14 cellular contexts compared by ENCODE assay signal in the genomic region with DNA sequence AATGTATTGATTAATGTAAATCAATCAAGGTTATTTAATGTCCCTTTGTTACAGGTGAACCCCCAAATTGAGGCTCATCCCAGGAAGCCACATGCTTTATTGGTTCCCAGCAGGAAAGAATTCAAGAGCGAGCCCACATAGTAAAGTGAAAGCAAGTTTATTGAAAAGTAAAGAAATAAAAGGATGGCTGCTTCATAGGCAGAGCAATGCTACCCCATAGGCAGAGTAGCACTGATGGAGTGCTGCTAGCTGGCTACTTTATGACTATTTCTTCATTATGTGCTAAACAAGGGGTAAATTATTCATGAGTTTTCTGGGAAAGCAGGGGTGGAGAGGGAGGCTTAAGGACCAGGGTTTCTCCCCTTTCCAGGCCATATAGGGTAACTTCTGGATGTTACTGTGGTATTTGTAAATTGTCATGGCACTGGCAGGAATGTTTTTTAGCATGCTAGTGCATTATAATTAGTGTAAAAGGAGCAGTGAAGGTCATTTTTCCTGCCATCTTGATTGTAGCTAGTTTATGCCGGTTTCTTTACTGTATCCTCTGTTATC.
"Had no signal": no experiment of that assay in that cellular context is flagged by ENCODE, and none has a peak within 500 bp of the region (broad histone marks: within the 10 kb centered on the region; RNA-seq: fewer than 3 reads in every experiment).

No MANE protein-coding gene starts in this region.

- H3K27ac ChIP-seq: brain microvascular endothelial cell, left lung, psoas muscle, sigmoid colon had no signal

- H3K36me3 ChIP-seq: brain microvascular endothelial cell, left lung, sigmoid colon had no signal

- H3K4me1 ChIP-seq: left lung, psoas muscle, sigmoid colon had no signal

- H3K9me3 ChIP-seq: left lung, psoas muscle, sigmoid colon had no signal

- DNase-seq: activated B cell treated with CpG ODN at 0.5 μM for 24 hours; activated CD4-positive, alpha-beta T cell treated with anti-CD3 and anti-CD28 coated beads, Interleukin-2, amount 50 U/mL, for 1 hour; activated effector memory CD4-positive, alpha-beta T cell treated with Interleukin-2 at 50 U/mL for 16 hours; activated T-cell treated with anti-CD3 and anti-CD28 coated beads, Interleukin-2, amount 50 U/mL, for 24 hours; brain microvascular endothelial cell; effector memory CD8-positive, alpha-beta T cell; left lung; psoas muscle; sigmoid colon; stimulated activated CD4-positive, alpha-beta T cell treated with anti-CD3 and anti-CD28 coated beads, Interleukin-2, amount 100 ng/mL, for 24 hours; stimulated activated naive CD4-positive, alpha-beta T cell; substantia nigra; trophoblast cell had no signal

- H3K27me3 ChIP-seq: brain microvascular endothelial cell, left lung, sigmoid colon had no signal

- ATAC-seq: effector memory CD8-positive, alpha-beta T cell; left lung; natural killer cell treated with Interleukin-12 subunit alpha and Interleukin-12 subunit beta and Interleukin-15 and Interleukin-18, amount 100 ng/mL, for 72 hours; psoas muscle had no signal

- H3K4me3 ChIP-seq: left lung, psoas muscle, sigmoid colon had no signal
